11 cellular contexts compared by ENCODE assay signal in the genomic region with DNA sequence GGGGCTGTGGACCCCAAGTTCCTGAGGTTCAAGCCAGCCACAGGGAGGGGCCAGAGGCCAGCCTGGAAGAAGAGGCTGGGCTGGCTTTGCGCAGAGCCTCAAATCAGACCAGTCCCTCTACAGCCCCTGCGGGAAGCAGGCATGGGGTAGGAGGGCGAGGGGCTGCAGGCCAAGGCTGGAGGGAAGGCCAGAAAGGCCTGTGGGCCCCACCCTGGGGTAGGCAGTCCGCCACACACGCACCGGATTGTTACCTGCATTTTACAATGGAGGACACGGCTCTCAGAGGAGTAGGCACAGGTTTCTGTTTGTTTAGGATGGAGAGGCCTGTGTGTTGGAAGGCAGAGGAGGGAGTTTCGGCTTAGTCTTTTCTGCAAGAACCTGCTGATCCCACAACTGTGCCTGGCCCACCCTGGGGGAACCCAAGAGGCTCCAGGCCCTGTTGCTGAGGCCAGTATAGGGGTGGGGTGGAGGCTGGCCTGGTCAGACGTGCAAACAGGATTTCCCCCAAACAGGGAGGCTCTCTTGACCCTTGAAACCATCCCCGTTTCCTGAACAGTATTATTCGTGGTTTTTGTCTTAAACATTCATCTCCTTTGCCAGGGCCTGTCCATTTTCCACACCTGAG. TPM values are rescaled to one million over a fixed set of nuclear protein-coding genes. Genes with fewer than 3 reads are reported as not detected.
A peak's percentile ranks its signal among the peaks of the same experiment; 100 is the strongest.
DNase-seq lines count a peak whose midpoint lies in the region; ATAC-seq and TF ChIP-seq lines count a peak whose summit lies in the region.
"Had no signal": no experiment of that assay in that cellular context is flagged by ENCODE, and none has a peak within 500 bp of the region (broad histone marks: within the 10 kb centered on the region; RNA-seq: fewer than 3 reads in every experiment).

No MANE protein-coding gene starts in this region.

- intact Hi-C loops in left ventricle myocardium inferior (cut with micrococcal nuclease), result no loop called here

- peaks cover 23% of the 10 kb centered on the region for H3K27me3 Mint-ChIP-seq in T-helper 17 cell

- DNase-seq in T-helper 17 cell (no peak), left ventricle myocardium inferior (no peak), NCI-H774 (lab: John Stamatoyannopoulos, UW) (no peak), HK-2 (ENCODE audit: unreplicated experiment) (no peak), A172 (ENCODE audit: low spot score) (no peak)
- no peak for DNase-seq in stimulated activated CD4-positive, alpha-beta T cell treated with anti-CD3 and anti-CD28 coated beads, Interleukin-4, amount 100 ng/mL, for 1 hour
- DNase-seq: activated CD8-positive, alpha-beta memory T cell treated with anti-CD3 and anti-CD28 coated beads, Interleukin-2, amount 50 U/mL, for 48 hours; NCI-H510A treated with DMSO at 0.1 percent for 48 hours; T-cell had no signal

- H3K4me2 ChIP-seq in parathyroid adenoma (ENCODE audit: low read length), result peak overlapping the region; percentile 26

- H3K36me3 Mint-ChIP-seq in T-helper 17 cell (ENCODE audit: low read depth), result no peaks in the 10 kb centered on the region

- H3K27ac Mint-ChIP-seq in T-helper 17 cell, result no peak overlapping the region

- H3K27me3 ChIP-seq in ACC112 (ENCODE audit: insufficient read depth, low read length) (no peaks in the 10 kb centered on the region), left ventricle myocardium inferior (ENCODE audit: low read depth) (peaks cover 16% of the 10 kb centered on the region), parathyroid adenoma (ENCODE audit: control insufficient read depth, insufficient read depth, low read length) (no peaks in the 10 kb centered on the region)

- H3K4me3 Mint-ChIP-seq in T-helper 17 cell, result peak overlapping the region; percentile 2
- H3K4me3 Mint-ChIP-seq: T-cell had no signal

- H3K36me3 ChIP-seq in ACC112 (ENCODE audit: insufficient read depth, low read length) (no peaks in the 10 kb centered on the region), left ventricle myocardium inferior (no peaks in the 10 kb centered on the region), parathyroid adenoma (ENCODE audit: control insufficient read depth, insufficient read depth, low read length) (no peaks in the 10 kb centered on the region)

- ATAC-seq in T-helper 17 cell, result no peak

- peaks cover 2% of the 10 kb centered on the region for H3K4me1 Mint-ChIP-seq in T-helper 17 cell

- H3K4me1 ChIP-seq in ACC112 (ENCODE audit: control insufficient read depth, insufficient read depth, low read length, unreplicated experiment), result peaks cover 31% of the 10 kb centered on the region
- peaks cover 39% of the 10 kb centered on the region for H3K4me1 ChIP-seq in left ventricle myocardium inferior
- H3K4me1 ChIP-seq in parathyroid adenoma, result no peaks in the 10 kb centered on the region

- H3K9me3 ChIP-seq in T-helper 17 cell (ENCODE audit: control insufficient read depth, low read length, poor library complexity, severe bottlenecking) (no peaks in the 10 kb centered on the region), left ventricle myocardium inferior (replicated peaks) (no peaks in the 10 kb centered on the region), parathyroid adenoma (ENCODE audit: control insufficient read depth, low read length) (no peaks in the 10 kb centered on the region)

- H3K79me2 ChIP-seq in ACC112 (ENCODE audit: control insufficient read depth, insufficient read depth, low read length, unreplicated experiment) (peaks cover 6% of the 10 kb centered on the region), parathyroid adenoma (no peaks in the 10 kb centered on the region)

- no peak for TF ChIP-seq CTCF in left ventricle myocardium inferior (IDR thresholded peaks at IDR 0.05; ENCODE audit: borderline replicate concordance)
- no peak for TF ChIP-seq CTCF in parathyroid adenoma (IDR thresholded peaks at IDR 0.05)

- H3K4me3 ChIP-seq in ACC112 (ENCODE audit: low read depth, low read length) (peak overlapping the region; percentile 79), left ventricle myocardium inferior (peak overlapping the region; percentile 74), parathyroid adenoma (ENCODE audit: low read depth, low read length) (no peak overlapping the region)

- H2AFZ ChIP-seq in ACC112 (ENCODE audit: low read length, unreplicated experiment) (peak overlapping the region; percentile 72), parathyroid adenoma (peak overlapping the region; percentile 46)

- H3K9ac ChIP-seq in parathyroid adenoma, result no peak overlapping the region

- H3K27ac ChIP-seq in ACC112 (ENCODE audit: low read depth, low read length) (peak overlapping the region; percentile 75; the same call in 1 of the 2 replicates), left ventricle myocardium inferior (replicated peaks) (peak overlapping the region; percentile 87), parathyroid adenoma (peak overlapping the region; percentile 53)

RNA-seq across cellular contexts. Expression of gene SLC49A3, which starts 0.7 kb away (rescaled TPM):
- total RNA-seq in T-helper 17 cell, result 1 to 10 TPM; 1.1 to 2.7 TPM
- 12.0 TPM for total RNA-seq in left ventricle myocardium inferior
- total RNA-seq in A172 (2014; rRNA removed; shearing (Covaris generic)), result 0.26 and 0.81 TPM in 2 replicates

RNA-seq across cellular contexts. Expression of gene MYL5, which starts 15.3 kb away (rescaled TPM):
- 10 to 100 TPM; 20.3 to 22.9 TPM for total RNA-seq in T-helper 17 cell
- 4.5 TPM for total RNA-seq in left ventricle myocardium inferior
- 19.0 and 25.0 TPM in 2 replicates for total RNA-seq in A172 (2014; rRNA removed; shearing (Covaris generic))

RNA-seq across cellular contexts. Expression of gene ATP5ME, which starts 15.5 kb away (rescaled TPM):
- 100 to 1,000 TPM in 1 of 2 donors, 10 to 100 TPM in 1; 98.4 to 120 TPM for total RNA-seq in T-helper 17 cell
- total RNA-seq in left ventricle myocardium inferior, result 914 TPM
- total RNA-seq in A172 (2014; rRNA removed; shearing (Covaris generic)), result 118 and 201 TPM in 2 replicates

RNA-seq across cellular contexts. Expression of gene PCGF3, which starts 16.0 kb away (rescaled TPM):
- total RNA-seq in T-helper 17 cell (10 to 100 TPM; 31.3 to 38.0 TPM), left ventricle myocardium inferior (21.5 TPM)
- 38.4 and 56.3 TPM in 2 replicates for total RNA-seq in A172 (2014; rRNA removed; shearing (Covaris generic))
